Comparison of ENCODE assay signal across 8 cellular contexts in the genomic region with DNA sequence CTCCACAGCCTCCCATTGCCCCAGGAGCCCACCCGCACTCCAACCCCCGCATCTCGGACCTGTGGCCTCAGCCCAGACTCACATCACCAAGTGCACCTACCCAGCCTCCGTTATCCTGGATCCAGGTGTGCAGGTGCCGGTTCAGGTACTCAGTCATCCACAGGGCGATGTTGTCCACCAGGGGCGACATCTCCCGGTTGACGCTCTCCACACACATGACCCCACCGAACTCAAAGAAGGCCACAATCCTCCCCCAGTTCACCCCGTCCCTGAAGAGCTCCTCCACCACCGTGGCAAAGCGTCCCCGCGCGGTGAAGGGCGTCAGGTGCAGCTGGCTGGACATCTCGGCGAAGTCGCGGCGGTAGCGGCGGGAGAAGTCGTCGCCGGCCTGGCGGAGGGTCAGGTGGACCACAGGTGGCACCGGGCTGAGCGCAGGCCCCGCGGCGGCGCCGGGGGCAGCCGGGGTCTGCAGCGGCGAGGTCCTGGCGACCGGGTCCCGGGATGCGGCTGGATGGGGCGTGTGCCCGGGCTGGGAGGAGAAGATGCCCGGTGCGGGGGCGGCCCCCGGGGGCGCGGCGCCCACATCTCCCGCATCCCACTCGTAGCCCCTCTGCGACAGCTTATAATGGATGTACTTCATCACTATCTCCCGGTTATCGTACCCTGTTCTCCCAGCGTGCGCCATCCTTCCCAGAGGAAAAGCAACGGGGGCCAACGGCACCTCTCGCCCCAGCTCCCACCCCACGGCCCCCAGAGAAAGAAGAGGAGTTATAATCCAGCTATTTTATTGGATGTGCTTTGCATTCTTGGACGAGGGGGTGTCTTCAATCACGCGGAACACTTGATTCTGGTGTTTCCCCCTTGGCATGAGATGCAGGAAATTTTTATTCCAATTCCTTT. TPM values are rescaled to one million over a fixed set of nuclear protein-coding genes. Genes with fewer than 3 reads are reported as not detected.
DNase-seq lines count a peak whose midpoint lies in the region; ATAC-seq and TF ChIP-seq lines count a peak whose summit lies in the region.

No MANE protein-coding gene starts in this region.

- H4K8ac ChIP-seq in IMR-90 (ENCODE audit: low read depth in 2 of 2, low read length in 2 of 2): no peak overlapping the region

- H3K9ac ChIP-seq in IMR-90 (ENCODE audit: low read depth, low read length): no peak overlapping the region
- peak overlapping the region; percentile 88 for H3K9ac ChIP-seq in adipocyte (ENCODE audit: low read length)
- peak overlapping the region; percentile 73 to 85 (median 82) for H3K9ac ChIP-seq in skeletal muscle tissue (ENCODE audit: low read depth in 1 of 3, low read length in 3 of 3)

- H3K4me3 ChIP-seq in IMR-90 (ENCODE audit: insufficient read depth, low read depth, low read length): peak overlapping the region; percentile 9
- H3K4me3 ChIP-seq in adipocyte (ENCODE audit: low read length): peak overlapping the region; percentile 89
- H3K4me3 ChIP-seq in skeletal muscle tissue (ENCODE audit: low read length in 3 of 3): peak overlapping the region; percentile 83 to 89 (median 88)

- peak overlapping the region; percentile 92 for H3K4me2 ChIP-seq in IMR-90 (ENCODE audit: low read depth, low read length)

- POLR2A ChIA-PET in IMR-90 (lab: Charles Lee; ENCODE audit: unreplicated experiment): no interaction called here

- peak; percentile 31 for TF ChIP-seq RAD21 in IMR-90 (IDR thresholded peaks at IDR 0.05; ENCODE audit: low read length)

- CTCF ChIA-PET in IMR-90 (lab: Yijun Ruan, JAX): interaction anchor here (0.7 to 1.7 kb wide), 6 partner anchors 137 to 302 kb away, joined by 3 to 6 read pairs (median 3); no protein-coding TSS in a partner anchor

- no peak overlapping the region for H2BK120ac ChIP-seq in IMR-90 (ENCODE audit: low read depth, low read length)

- H3K23ac ChIP-seq in IMR-90 (ENCODE audit: low read depth, low read length): no peak overlapping the region

- H3K9me1 ChIP-seq in IMR-90 (ENCODE audit: insufficient read depth, low read length): no peaks in the 10 kb centered on the region

- H4K91ac ChIP-seq in IMR-90 (ENCODE audit: insufficient read depth, low read depth, low read length): no peak overlapping the region

- H2BK5ac ChIP-seq in IMR-90 (ENCODE audit: low read depth, low read length, poor library complexity, severe bottlenecking): no peak overlapping the region

- H3K36me3 ChIP-seq in IMR-90 (ENCODE audit: control insufficient read depth, insufficient read depth, low read length) (no peaks in the 10 kb centered on the region), adipocyte (ENCODE audit: control insufficient read depth, insufficient read depth, low read length, severe bottlenecking) (no peaks in the 10 kb centered on the region), skeletal muscle tissue (ENCODE audit: control insufficient read depth in 3 of 3, insufficient read depth in 3 of 3, low read length in 3 of 3) (no peaks in the 10 kb centered on the region)

- H3K56ac ChIP-seq in IMR-90 (ENCODE audit: extremely low read depth, insufficient read depth, low read length): no peak overlapping the region

- no peak for TF ChIP-seq POLR2A in IMR-90 (IDR thresholded peaks at IDR 0.05; ENCODE audit: low read depth, low read length)

- H3K9me3 ChIP-seq in IMR-90 (ENCODE audit: control insufficient read depth, insufficient read depth, low read length) (no peaks in the 10 kb centered on the region), adipocyte (ENCODE audit: control insufficient read depth, low read length) (no peaks in the 10 kb centered on the region), skeletal muscle tissue (ENCODE audit: control insufficient read depth in 3 of 3, low read length in 3 of 3) (no peaks in the 10 kb centered on the region)

- dilution Hi-C loops in IMR-90 (cut with HindIII; ENCODE audit: low sequenced_read_pairs, unreplicated experiment): no loop called here

- intact Hi-C loops in IMR-90 (cut with micrococcal nuclease): loop anchor here (5.0 kb wide), 1 partner anchor 81 kb away; no protein-coding TSS in a partner anchor

- H2AK5ac ChIP-seq in IMR-90 (ENCODE audit: low read depth, low read length): no peak overlapping the region

- H3K27me3 ChIP-seq in IMR-90 (ENCODE audit: control insufficient read depth, insufficient read depth, low read length) (peaks cover 18% of the 10 kb centered on the region), adipocyte (replicated peaks; ENCODE audit: control insufficient read depth, insufficient read depth, low read length) (no peaks in the 10 kb centered on the region), skeletal muscle tissue (ENCODE audit: control insufficient read depth in 3 of 3, insufficient read depth in 3 of 3, low read length in 3 of 3) (no peaks in the 10 kb centered on the region)

- ATAC-seq in GM19467 (IDR thresholded peaks at IDR 0.05; ENCODE audit: unreplicated experiment) (peak; percentile 42), IMR-90 (ENCODE audit: low read depth) (no peak), SK-N-SH treated with all-trans-retinoic acid at 6 μM for 48 hours (peak; percentile 37)

- H2BK15ac ChIP-seq in IMR-90 (ENCODE audit: low read depth, low read length): no peak overlapping the region

- no TSS peak for BruUV-seq in IMR-90 (replicated peaks; lab: Mats Ljungman, UMichigan)

- H2AK9ac ChIP-seq in IMR-90 (replicated peaks; ENCODE audit: low read depth, low read length, poor library complexity): no peak overlapping the region

- in situ Hi-C loops in IMR-90 (cut with MboI; ENCODE audit: low sequenced_read_pairs): loop anchor here (5.0 kb wide), 1 partner anchor 186 kb away; no protein-coding TSS in a partner anchor

- H2AFZ ChIP-seq in IMR-90 (replicated peaks; ENCODE audit: low read length, poor library complexity): peak overlapping the region; percentile 77

- no peak overlapping the region for H2BK20ac ChIP-seq in IMR-90 (ENCODE audit: low read depth, low read length)

- H4K5ac ChIP-seq in IMR-90 (ENCODE audit: low read depth, low read length): no peak overlapping the region

- TF ChIP-seq CTCF in IMR-90 (conservative IDR thresholded peaks at IDR 0.05; ENCODE audit: low read depth, low read length): peak; percentile 35; the same call in 1 of the 2 replicates

- H3K4me1 ChIP-seq in IMR-90 (ENCODE audit: control insufficient read depth, insufficient read depth, low read length) (peaks cover 10% of the 10 kb centered on the region), adipocyte (ENCODE audit: control insufficient read depth, insufficient read depth, low read length) (peaks cover 31% of the 10 kb centered on the region), skeletal muscle tissue (ENCODE audit: control insufficient read depth in 3 of 3, insufficient read depth in 3 of 3, low read length in 3 of 3) (peaks cover 16 to 26% (median 18%) of the 10 kb centered on the region in 3 donors)

- H3K27ac ChIP-seq in IMR-90 (ENCODE audit: insufficient read depth, low read length): no peak overlapping the region
- H3K27ac ChIP-seq in skeletal muscle tissue (ENCODE audit: low read depth, low read length): peak overlapping the region; percentile 48

- H3K79me1 ChIP-seq in IMR-90 (ENCODE audit: low read depth in 1 of 2, low read length in 2 of 2): peaks cover 0 to 4% of the 10 kb centered on the region in 2 experiments; a peak in 1 of 4 replicates

- DNase-seq in DMS153 treated with DMSO at 0.1 percent for 48 hours (lab: John Stamatoyannopoulos, UW; ENCODE audit: unreplicated experiment): peak; percentile 83
- DNase-seq in IMR-90: no peak
- peak; percentile 23 for DNase-seq in adipocyte (ENCODE audit: low read depth)
- peak; percentile 75 for DNase-seq in iPS DF 19.7 (ENCODE audit: low read depth, low spot score)
- DNase-seq in NCI-H446 (lab: John Stamatoyannopoulos, UW): no peak

- H3K4ac ChIP-seq in IMR-90 (ENCODE audit: low read depth, low read length): no peak overlapping the region

- H3K14ac ChIP-seq in IMR-90 (replicated peaks; ENCODE audit: low read depth, low read length): no peak overlapping the region

- whole genome bisulfite sequencing in IMR-90 (ENCODE audit: extremely low coverage in 2 of 2, insufficient read length in 1 of 2), 2 experiments: 15% methylated on average over 26 of the region's 65 CpGs; no CpG with 5 or more reads in 1 of the 2 experiments

- H3K18ac ChIP-seq in IMR-90 (ENCODE audit: low read depth, low read length): no peak overlapping the region

- no peaks in the 10 kb centered on the region for H4K20me1 ChIP-seq in IMR-90 (ENCODE audit: insufficient read depth, low read length)

TF ChIP-seq in IMR-90, 13 proteins besides CTCF, POLR2A, EP300 and RAD21:
- TF ChIP-seq RCOR1 (IDR thresholded peaks at IDR 0.05; ENCODE audit: insufficient replicate concordance, low read length): no peak

TF ChIP-seq in SK-N-SH treated with all-trans-retinoic acid at 6 μM for 48 hours, 23 proteins besides CTCF, POLR2A, EP300 and RAD21:
- TF ChIP-seq SNAI2 (CRISPR knock-in tag; IDR thresholded peaks at IDR 0.05): no peak

RNA-seq across cellular contexts. Expression of a gene that starts 1.3 kb away (rescaled TPM):
- 0.54 and 0.56 TPM in 2 replicates for total RNA-seq in IMR-90 (2012; rRNA removed)
- polyA plus RNA-seq in IMR-90 (2012; rRNA removed): 0.24 and 0.33 TPM in 2 replicates
- polyA plus RNA-seq in IMR-90 (2012; cell fraction: cytosol; rRNA removed): 0.14 and 0.19 TPM in 2 replicates
- polyA plus RNA-seq in IMR-90 (2012; cell fraction: nucleus; rRNA removed; ENCODE audit: low replicate concordance): 0.11 and 0.15 TPM in 2 replicates
- total RNA-seq in skeletal muscle tissue: 39.1 TPM

RNA-seq across cellular contexts. Expression of a gene that starts 48.8 kb away (rescaled TPM):
- total RNA-seq in IMR-90 (2012; rRNA removed) (21.5 and 23.3 TPM in 2 replicates), skeletal muscle tissue (12.5 TPM)
- polyA plus RNA-seq in IMR-90 (2012; rRNA removed): 19.3 and 21.9 TPM in 2 replicates
- polyA plus RNA-seq in IMR-90 (2012; cell fraction: cytosol; rRNA removed): 13.9 and 41.4 TPM in 2 replicates
- 8.6 and 22.4 TPM in 2 replicates for polyA plus RNA-seq in IMR-90 (2012; cell fraction: nucleus; rRNA removed; ENCODE audit: low replicate concordance)

Comparison
In these comparisons a context has a peak if more than half of its experiments do, and no peak if none do; other contexts are left out.
1. DNase-seq: peak in DMS153 treated with DMSO at 0.1 percent for 48 hours (single experiment), adipocyte (single experiment) and iPS DF 19.7 (single experiment); none in IMR-90 (single experiment) and NCI-H446 (0 of 2).
2. H3K4me3 ChIP-seq: peak in every context shown above with its lines; median percentile 89 in adipocyte; 88 in skeletal muscle tissue; 9 in IMR-90.
3. RNA of a gene that starts 1.3 kb away (total RNA-seq): 39.1 TPM in skeletal muscle tissue (single experiment); 0.54 to 0.56 TPM in IMR-90; every median in the first group is over 10 times any median in the second.